ENCODE assay signal across 18 cellular contexts in genomic region chr5:57976506-57976905, GRCh38.
"Had no signal": no experiment of that assay in that cellular context is flagged by ENCODE, and none has a peak within 500 bp of the region (broad histone marks: within the 10 kb centered on the region; RNA-seq: fewer than 3 reads in every experiment).

No MANE protein-coding gene starts in this region.

- H3K4me1 Mint-ChIP-seq: immature natural killer cell, neural progenitor cell had no signal

- DNase-seq: dorsolateral prefrontal cortex; effector CD8-positive, alpha-beta T cell; glutamatergic neuron; immature natural killer cell; kidney; left colon; nucleus accumbens; ovary; right cardiac atrium; stimulated activated CD4-positive, alpha-beta T cell treated with anti-CD3 and anti-CD28 coated beads, Interleukin-2, amount 100 ng/mL, for 48 hours; stimulated activated naive CD4-positive, alpha-beta T cell treated with Interleukin-2 at 50 U/mL for 16 hours; uterus had no signal

- H3K27ac ChIP-seq: coronary artery, dorsolateral prefrontal cortex, neural progenitor cell, ovary, uterus had no signal

- H3K9ac ChIP-seq: neural progenitor cell had no signal

- H2AFZ ChIP-seq: neural progenitor cell had no signal

- H3K27me3 ChIP-seq: dorsolateral prefrontal cortex, neural progenitor cell, ovary, uterus had no signal

- H3K4me3 ChIP-seq: coronary artery, dorsolateral prefrontal cortex, neural progenitor cell, ovary, smooth muscle cell, uterus had no signal

- H3K27me3 Mint-ChIP-seq: natural killer cell treated with Interleukin-12 subunit alpha and Interleukin-12 subunit beta and Interleukin-15 and Interleukin-18, amount 100 ng/mL, for 72 hours; progenitor cell of endocrine pancreas; type B pancreatic cell had no signal

- H3K36me3 Mint-ChIP-seq: neural progenitor cell, type B pancreatic cell had no signal

- H3K27ac Mint-ChIP-seq: immature natural killer cell; natural killer cell treated with Interleukin-12 subunit alpha and Interleukin-12 subunit beta and Interleukin-15 and Interleukin-18, amount 100 ng/mL, for 72 hours; neural progenitor cell; progenitor cell of endocrine pancreas; type B pancreatic cell had no signal

- H3K36me3 ChIP-seq: neural progenitor cell, ovary, uterus had no signal

- H3K4me3 Mint-ChIP-seq: immature natural killer cell; natural killer cell treated with Interleukin-12 subunit alpha and Interleukin-12 subunit beta and Interleukin-15 and Interleukin-18, amount 100 ng/mL, for 72 hours; neural progenitor cell; type B pancreatic cell had no signal

- H3K9me3 ChIP-seq: ovary, uterus had no signal

- H3K4me1 ChIP-seq: neural progenitor cell, uterus had no signal

- ATAC-seq: left colon; natural killer cell treated with Interleukin-12 subunit alpha and Interleukin-12 subunit beta and Interleukin-15 and Interleukin-18, amount 100 ng/mL, for 72 hours; right cardiac atrium had no signal

- H3K4me2 ChIP-seq: neural progenitor cell, smooth muscle cell had no signal
